ENCODE assay signal across 1 cellular context in the genomic region with DNA sequence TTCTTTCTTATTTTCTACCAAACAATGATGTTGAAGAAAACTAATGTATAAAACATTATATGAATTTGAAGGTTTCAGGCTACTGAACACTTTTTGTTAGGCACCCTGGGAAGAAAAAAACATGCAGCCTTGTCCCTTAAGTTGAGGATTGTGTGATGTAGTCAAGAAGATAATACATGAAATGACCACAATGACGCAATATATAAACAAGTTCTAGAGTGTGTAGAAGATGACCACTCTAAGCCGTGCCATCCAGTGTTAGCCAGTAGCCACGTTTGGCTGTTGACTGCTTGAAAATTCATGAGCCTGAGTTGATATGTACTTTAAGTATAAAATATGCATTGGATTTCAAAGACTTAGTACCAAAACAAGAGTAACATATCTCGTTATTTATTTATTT.
TF ChIP-seq lines count a peak whose summit lies in the region.

No MANE protein-coding gene starts in this region.

TF ChIP-seq in K562, 482 proteins besides CTCF, POLR2A, EP300 and RAD21 (continued from another document):
- TF ChIP-seq, protein P1, sequence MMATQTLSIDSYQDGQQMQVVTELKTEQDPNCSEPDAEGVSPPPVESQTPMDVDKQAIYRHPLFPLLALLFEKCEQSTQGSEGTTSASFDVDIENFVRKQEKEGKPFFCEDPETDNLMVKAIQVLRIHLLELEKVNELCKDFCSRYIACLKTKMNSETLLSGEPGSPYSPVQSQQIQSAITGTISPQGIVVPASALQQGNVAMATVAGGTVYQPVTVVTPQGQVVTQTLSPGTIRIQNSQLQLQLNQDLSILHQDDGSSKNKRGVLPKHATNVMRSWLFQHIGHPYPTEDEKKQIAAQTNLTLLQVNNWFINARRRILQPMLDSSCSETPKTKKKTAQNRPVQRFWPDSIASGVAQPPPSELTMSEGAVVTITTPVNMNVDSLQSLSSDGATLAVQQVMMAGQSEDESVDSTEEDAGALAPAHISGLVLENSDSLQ (IDR thresholded peaks at IDR 0.05): no peak
- TF ChIP-seq ZBED1 (IDR thresholded peaks at IDR 0.05) (no peak), RBFOX2 (IDR thresholded peaks at IDR 0.05; ENCODE audit: low read depth, low read length) (no peak), GATAD2A (IDR thresholded peaks at IDR 0.05) (no peak), ZNF3 (CRISPR knock-in tag; IDR thresholded peaks at IDR 0.05) (no peak), ATF7 (IDR thresholded peaks at IDR 0.05) (peak; percentile 57; the same call in 1 of the 2 replicates), ZNF584 (CRISPR knock-in tag; IDR thresholded peaks at IDR 0.05; ENCODE audit: low read depth) (no peak), BRCA1 (IDR thresholded peaks at IDR 0.05) (no peak), BRCA1 (CRISPR knock-in tag; IDR thresholded peaks at IDR 0.05) (no peak), ZFX (CRISPR knock-in tag; IDR thresholded peaks at IDR 0.05) (no peak), CEBPG (CRISPR knock-in tag; IDR thresholded peaks at IDR 0.05) (no peak), CEBPG (tag; conservative IDR thresholded peaks at IDR 0.05 in 1 of 2, IDR thresholded peaks at IDR 0.05 in 1 of 2) (peak; percentile 78 to 83), FOXM1 (IDR thresholded peaks at IDR 0.05; ENCODE audit: low read depth) (no peak), FOXM1 (CRISPR knock-in tag; IDR thresholded peaks at IDR 0.05; ENCODE audit: low read depth) (no peak), SAFB (IDR thresholded peaks at IDR 0.05; ENCODE audit: borderline replicate concordance, low read depth, low read length) (no peak), KAT8 (IDR thresholded peaks at IDR 0.05; ENCODE audit: low read depth) (no peak), PHB (CRISPR knock-in tag; IDR thresholded peaks at IDR 0.05) (no peak), CEBPB (tag; IDR thresholded peaks at IDR 0.05) (peak; percentile 73), BCL6 (CRISPR knock-in tag; IDR thresholded peaks at IDR 0.05) (no peak), ZNF253 (CRISPR knock-in tag; conservative IDR thresholded peaks at IDR 0.05) (no peak)
- TF ChIP-seq, protein P2, sequence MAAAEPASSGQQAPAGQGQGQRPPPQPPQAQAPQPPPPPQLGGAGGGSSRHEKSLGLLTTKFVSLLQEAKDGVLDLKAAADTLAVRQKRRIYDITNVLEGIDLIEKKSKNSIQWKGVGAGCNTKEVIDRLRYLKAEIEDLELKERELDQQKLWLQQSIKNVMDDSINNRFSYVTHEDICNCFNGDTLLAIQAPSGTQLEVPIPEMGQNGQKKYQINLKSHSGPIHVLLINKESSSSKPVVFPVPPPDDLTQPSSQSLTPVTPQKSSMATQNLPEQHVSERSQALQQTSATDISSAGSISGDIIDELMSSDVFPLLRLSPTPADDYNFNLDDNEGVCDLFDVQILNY (CRISPR knock-in tag; IDR thresholded peaks at IDR 0.05): no peak
- TF ChIP-seq, protein P3, sequence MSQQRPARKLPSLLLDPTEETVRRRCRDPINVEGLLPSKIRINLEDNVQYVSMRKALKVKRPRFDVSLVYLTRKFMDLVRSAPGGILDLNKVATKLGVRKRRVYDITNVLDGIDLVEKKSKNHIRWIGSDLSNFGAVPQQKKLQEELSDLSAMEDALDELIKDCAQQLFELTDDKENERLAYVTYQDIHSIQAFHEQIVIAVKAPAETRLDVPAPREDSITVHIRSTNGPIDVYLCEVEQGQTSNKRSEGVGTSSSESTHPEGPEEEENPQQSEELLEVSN (IDR thresholded peaks at IDR 0.05; ENCODE audit: borderline replicate concordance in 1 of 2, extremely low read depth in 1 of 2, insufficient read depth in 1 of 2, insufficient read length in 1 of 2, low read depth in 1 of 2, low read length in 1 of 2, poor library complexity in 1 of 2, severe bottlenecking in 1 of 2): no peak
- TF ChIP-seq, protein P4, sequence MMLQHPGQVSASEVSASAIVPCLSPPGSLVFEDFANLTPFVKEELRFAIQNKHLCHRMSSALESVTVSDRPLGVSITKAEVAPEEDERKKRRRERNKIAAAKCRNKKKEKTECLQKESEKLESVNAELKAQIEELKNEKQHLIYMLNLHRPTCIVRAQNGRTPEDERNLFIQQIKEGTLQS (IDR thresholded peaks at IDR 0.05): peak; percentile 83
- TF ChIP-seq, protein P4 (CRISPR knock-in tag; conservative IDR thresholded peaks at IDR 0.05): no peak
